Comparison of ENCODE assay signal across 1 cellular context in the genomic region with DNA sequence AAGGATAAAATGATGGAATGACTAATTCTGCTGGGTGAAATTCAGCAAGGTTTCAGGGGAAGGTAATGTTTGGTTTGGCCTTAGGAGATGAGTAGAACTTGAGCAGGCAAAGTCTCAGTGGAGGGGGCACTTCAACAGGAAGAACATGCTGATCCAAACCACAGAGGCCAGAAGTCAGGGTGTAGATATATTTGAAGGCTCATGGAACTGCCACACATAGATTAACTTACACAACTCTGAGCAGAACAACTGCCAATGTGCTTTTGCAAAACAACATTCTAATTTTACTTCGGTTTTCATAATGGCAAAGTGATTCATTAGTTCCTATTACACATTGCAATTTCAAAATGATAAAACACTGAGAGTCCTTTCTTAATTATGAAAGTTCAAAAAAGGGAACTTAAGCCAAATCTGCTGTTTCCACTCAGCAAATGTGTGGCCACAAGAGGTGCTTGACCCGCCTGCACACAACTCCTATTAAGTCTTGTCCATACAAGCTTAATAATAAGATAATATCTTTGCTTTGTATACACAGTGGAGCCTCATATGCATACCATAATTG.
A peak's percentile ranks its signal among the peaks of the same experiment; 100 is the strongest.
TF ChIP-seq lines count a peak whose summit lies in the region.

No MANE protein-coding gene starts in this region.

TF ChIP-seq in IMR-90, 13 proteins besides CTCF, POLR2A, EP300 and RAD21 (continued from another document):
- TF ChIP-seq CEBPB (IDR thresholded peaks at IDR 0.05; ENCODE audit: low read depth, low read length) (peak; percentile 79), MAFK (IDR thresholded peaks at IDR 0.05; ENCODE audit: low read depth, low read length) (no peak), SMC3 (IDR thresholded peaks at IDR 0.05; ENCODE audit: low read depth, low read length) (no peak)
